8 cellular contexts compared by ENCODE assay signal in genomic region chr13:96090240-96091101, GRCh38. TPM values are rescaled to one million over a fixed set of nuclear protein-coding genes. Genes with fewer than 3 reads are reported as not detected.
A peak's percentile ranks its signal among the peaks of the same experiment; 100 is the strongest.
DNase-seq lines count a peak whose midpoint lies in the region; ATAC-seq and TF ChIP-seq lines count a peak whose summit lies in the region.

No MANE protein-coding gene starts in this region.

- in situ Hi-C loops in ACHN (cut with HindIII; ENCODE audit: low pct_ligation_motif_present, low pct_unique_long_range_greater_than_20kb, low sequenced_read_pairs), result no loop called here

- TF ChIP-seq CTCF in chondrocyte (IDR thresholded peaks at IDR 0.05), result no peak
- no peak for TF ChIP-seq CTCF in liver (IDR thresholded peaks at IDR 0.05; ENCODE audit: low read depth, low read length, missing input control)

- peaks cover 72% of the 10 kb centered on the region for H3K27me3 Mint-ChIP-seq in chondrocyte (ENCODE audit: low read depth)
- H3K27me3 Mint-ChIP-seq in naive thymus-derived CD4-positive, alpha-beta T cell, result peaks cover 53 to 68% (median 63%) of the 10 kb centered on the region in 5 donors

- intact Hi-C loops in naive thymus-derived CD4-positive, alpha-beta T cell (cut with micrococcal nuclease), result no loop called here

- H3K4me1 Mint-ChIP-seq in chondrocyte (ENCODE audit: low read depth), result peaks cover 13% of the 10 kb centered on the region
- H3K4me1 Mint-ChIP-seq in naive thymus-derived CD4-positive, alpha-beta T cell, result peaks cover 0 to 21% (median 3%) of the 10 kb centered on the region in 7 donors

- H3K9ac ChIP-seq in HUES64 (ENCODE audit: low read depth, low read length), result no peak overlapping the region; the same call in 1 of the 2 replicates
- H3K9ac ChIP-seq in liver (ENCODE audit: low read depth in 1 of 2, low read length in 2 of 2), result no peak overlapping the region

- under 1% methylated on average over 133 of the region's 133 CpGs for WGBS in HUES64
- WGBS in liver, result 1% methylated on average over 133 of the region's 133 CpGs

- POLR2A ChIA-PET in naive thymus-derived CD4-positive, alpha-beta T cell (lab: Charles Lee), result no interaction called here

- ATAC-seq in GM19023 (IDR thresholded peaks at IDR 0.05; ENCODE audit: unreplicated experiment) (peak; percentile 39), HG03108 (IDR thresholded peaks at IDR 0.05; ENCODE audit: unreplicated experiment) (no peak)
- no peak for ATAC-seq in naive thymus-derived CD4-positive, alpha-beta T cell

- no peak overlapping the region for H3K4me3 Mint-ChIP-seq in chondrocyte (ENCODE audit: unreplicated experiment)
- no peak overlapping the region for H3K4me3 Mint-ChIP-seq in naive thymus-derived CD4-positive, alpha-beta T cell

- no peak for TF ChIP-seq RAD21 in liver (IDR thresholded peaks at IDR 0.05)

- H3K27ac ChIP-seq in HUES64 (ENCODE audit: low read depth, low read length) (no peak overlapping the region), liver (ENCODE audit: low read depth in 1 of 2, low read length in 2 of 2) (no peak overlapping the region)
- H3K27ac ChIP-seq in naive thymus-derived CD4-positive, alpha-beta T cell (ENCODE audit: low read depth, low read length), result no peak overlapping the region

- DNase-seq in ACHN (peak; percentile 1), chondrocyte (ENCODE audit: low spot score) (peak; percentile 67), inferior parietal cortex (ENCODE audit: extremely low spot score) (no peak)
- no peak for DNase-seq in naive thymus-derived CD4-positive, alpha-beta T cell

- H3K27me3 ChIP-seq in HUES64 (ENCODE audit: insufficient read depth, low read length), result peaks cover 82% of the 10 kb centered on the region
- peaks cover 3 to 18% (median 14%) of the 10 kb centered on the region in 4 donors for H3K27me3 ChIP-seq in liver (ENCODE audit: control insufficient read depth in 4 of 4, insufficient read depth in 4 of 4, low read length in 3 of 4)
- H3K27me3 ChIP-seq in naive thymus-derived CD4-positive, alpha-beta T cell (ENCODE audit: control insufficient read depth in 2 of 2, insufficient read depth in 2 of 2, low read length in 2 of 2), result peaks cover 0 to 10% of the 10 kb centered on the region in 2 donors

- no peaks in the 10 kb centered on the region for H3K36me3 ChIP-seq in HUES64 (ENCODE audit: insufficient read depth, low read length)
- H3K36me3 ChIP-seq in liver (ENCODE audit: control insufficient read depth in 4 of 4, insufficient read depth in 3 of 4, low read depth in 1 of 4, low read length in 3 of 4), result no peaks in the 10 kb centered on the region
- no peaks in the 10 kb centered on the region for H3K36me3 ChIP-seq in naive thymus-derived CD4-positive, alpha-beta T cell (ENCODE audit: control insufficient read depth in 2 of 3, insufficient read depth in 3 of 3, low read length in 3 of 3)

- H3K36me3 Mint-ChIP-seq in chondrocyte (ENCODE audit: low read depth), result peaks cover 2% of the 10 kb centered on the region
- peaks cover 0 to 8% (median 0%) of the 10 kb centered on the region in 5 donors for H3K36me3 Mint-ChIP-seq in naive thymus-derived CD4-positive, alpha-beta T cell

- peak overlapping the region; percentile 56 for H3K4me3 ChIP-seq in HUES64 (ENCODE audit: low read length)
- H3K4me3 ChIP-seq in liver (ENCODE audit: low read depth in 1 of 3, low read length in 3 of 3), result peak overlapping the region; percentile 58 to 65 (median 61)
- no peak overlapping the region for H3K4me3 ChIP-seq in naive thymus-derived CD4-positive, alpha-beta T cell (ENCODE audit: low read length)

- H3K9me3 ChIP-seq in HUES64 (ENCODE audit: insufficient read depth, low read depth, low read length) (no peaks in the 10 kb centered on the region), liver (ENCODE audit: control insufficient read depth in 4 of 4, low read length in 3 of 4) (no peaks in the 10 kb centered on the region)
- H3K9me3 ChIP-seq in naive thymus-derived CD4-positive, alpha-beta T cell (ENCODE audit: control insufficient read depth in 2 of 3, low read length in 3 of 3), result no peaks in the 10 kb centered on the region

- CTCF ChIA-PET in naive thymus-derived CD4-positive, alpha-beta T cell (lab: Charles Lee), result no interaction called here

- H3K4me1 ChIP-seq in HUES64 (ENCODE audit: insufficient read depth, low read length) (peaks cover 3% of the 10 kb centered on the region; the same call in 1 of the 2 replicates), liver (ENCODE audit: control insufficient read depth in 4 of 4, insufficient read depth in 4 of 4, low read length in 3 of 4) (peaks cover 10 to 20% (median 13%) of the 10 kb centered on the region in 4 donors)
- H3K4me1 ChIP-seq in naive thymus-derived CD4-positive, alpha-beta T cell (ENCODE audit: control insufficient read depth in 2 of 2, insufficient read depth in 2 of 2, low read length in 2 of 2), result no peaks in the 10 kb centered on the region

- H3K27ac Mint-ChIP-seq in chondrocyte (ENCODE audit: unreplicated experiment), result no peak overlapping the region
- H3K27ac Mint-ChIP-seq in naive thymus-derived CD4-positive, alpha-beta T cell, result no peak overlapping the region

- H3K9me3 Mint-ChIP-seq in chondrocyte (ENCODE audit: low read depth), result no peaks in the 10 kb centered on the region
- peaks cover 0 to 16% (median 5%) of the 10 kb centered on the region in 11 donors for H3K9me3 Mint-ChIP-seq in naive thymus-derived CD4-positive, alpha-beta T cell

TF ChIP-seq in liver, 16 proteins besides CTCF, POLR2A, EP300 and RAD21:
- TF ChIP-seq EGR1 (IDR thresholded peaks at IDR 0.05; ENCODE audit: low read depth in 2 of 2) (no peak), ZBTB33 (IDR thresholded peaks at IDR 0.05) (no peak), HNF4G (IDR thresholded peaks at IDR 0.05) (no peak), SP1 (IDR thresholded peaks at IDR 0.05) (no peak), JUND (IDR thresholded peaks at IDR 0.05) (no peak), FOXA2 (IDR thresholded peaks at IDR 0.05) (no peak), YY1 (IDR thresholded peaks at IDR 0.05) (no peak), HNF4A (conservative IDR thresholded peaks at IDR 0.05) (no peak), TAF1 (conservative IDR thresholded peaks at IDR 0.05) (no peak), FOXA1 (IDR thresholded peaks at IDR 0.05) (no peak), NR2F2 (IDR thresholded peaks at IDR 0.05) (no peak), GABPA (IDR thresholded peaks at IDR 0.05 in 1 of 2, conservative IDR thresholded peaks at IDR 0.05 in 1 of 2) (no peak), RXRA (IDR thresholded peaks at IDR 0.05) (no peak)
- TF ChIP-seq, protein P1, sequence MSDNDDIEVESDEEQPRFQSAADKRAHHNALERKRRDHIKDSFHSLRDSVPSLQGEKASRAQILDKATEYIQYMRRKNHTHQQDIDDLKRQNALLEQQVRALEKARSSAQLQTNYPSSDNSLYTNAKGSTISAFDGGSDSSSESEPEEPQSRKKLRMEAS (IDR thresholded peaks at IDR 0.05), result no peak
- TF ChIP-seq, protein P2, sequence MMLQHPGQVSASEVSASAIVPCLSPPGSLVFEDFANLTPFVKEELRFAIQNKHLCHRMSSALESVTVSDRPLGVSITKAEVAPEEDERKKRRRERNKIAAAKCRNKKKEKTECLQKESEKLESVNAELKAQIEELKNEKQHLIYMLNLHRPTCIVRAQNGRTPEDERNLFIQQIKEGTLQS (IDR thresholded peaks at IDR 0.05), result no peak

RNA-seq across cellular contexts. Expression of gene HS6ST3, which starts 0.6 kb away (rescaled TPM):
- polyA plus RNA-seq in HUES64 (2013, experiment 1 of 2), result 0.75 TPM
- polyA plus RNA-seq in HUES64 (2013, experiment 2 of 2), result 0.63 TPM
- total RNA-seq in chondrocyte, result not detected in 3 replicates
- total RNA-seq in liver, result not detected
- under 1 TPM in 1 of 2 donors, not detected in 1; under 0.01 TPM for polyA plus RNA-seq in liver
- not detected for total RNA-seq in naive thymus-derived CD4-positive, alpha-beta T cell
- polyA plus RNA-seq in naive thymus-derived CD4-positive, alpha-beta T cell, result not detected

RNA-seq across cellular contexts. Expression of gene UGGT2, which starts 37.3 kb away (rescaled TPM):
- 16.5 TPM for polyA plus RNA-seq in HUES64 (2013, experiment 1 of 2)
- polyA plus RNA-seq in HUES64 (2013, experiment 2 of 2), result 19.9 TPM
- total RNA-seq in chondrocyte (35.7 to 48.1 TPM (median 40.3 TPM) in 3 replicates), liver (10 to 100 TPM; 16.7 to 23.0 TPM)
- polyA plus RNA-seq in liver, result 1 to 10 TPM; 5.6 to 9.7 TPM
- total RNA-seq in naive thymus-derived CD4-positive, alpha-beta T cell, result 1 to 10 TPM in 1 of 5 experiments, under 1 TPM in 3, not detected in 1; 0.22 to 6.5 (median 0.51) TPM
- polyA plus RNA-seq in naive thymus-derived CD4-positive, alpha-beta T cell, result not detected

Comparison
In these comparisons a context has a peak if more than half of its experiments do, and no peak if none do; other contexts are left out.
1. DNase-seq: peak in ACHN (single experiment) and chondrocyte (single experiment); none in inferior parietal cortex (single experiment) and naive thymus-derived CD4-positive, alpha-beta T cell (0 of 9).